Comparison of ENCODE assay signal across 8 cellular contexts in the genomic region with DNA sequence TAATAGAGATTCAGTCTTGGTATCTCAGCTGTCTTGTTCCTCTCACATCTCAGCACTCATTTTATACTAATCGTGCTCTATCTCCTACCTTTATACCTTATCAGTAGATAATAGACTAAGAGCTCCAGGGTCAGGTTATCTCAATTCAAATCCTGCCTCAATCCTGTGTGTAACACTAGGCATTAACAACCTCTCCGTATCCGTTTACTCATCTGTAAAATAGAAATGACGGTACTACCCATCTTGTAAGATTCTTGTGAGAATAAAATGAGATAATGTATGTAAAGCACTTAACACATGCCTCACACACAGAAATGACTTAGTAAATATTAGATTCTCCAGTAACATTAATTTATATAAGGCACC. TPM values are rescaled to one million over a fixed set of nuclear protein-coding genes. Genes with fewer than 3 reads are reported as not detected.
DNase-seq lines count a peak whose midpoint lies in the region; ATAC-seq and TF ChIP-seq lines count a peak whose summit lies in the region.

No MANE protein-coding gene starts in this region.

- no peaks in the 10 kb centered on the region for H3K27me3 ChIP-seq in sigmoid colon

- TF ChIP-seq POLR2A in sigmoid colon (IDR thresholded peaks at IDR 0.05) = no peak
- TF ChIP-seq POLR2A in erythroblast (IDR thresholded peaks at IDR 0.05; ENCODE audit: low read length) = no peak

- peaks cover 0 to 22% (median 18%) of the 10 kb centered on the region in 4 donors for H3K4me1 ChIP-seq in sigmoid colon

- H3K27ac ChIP-seq in epithelial cell of prostate = peak overlapping the region; percentile 70
- H3K27ac ChIP-seq in sigmoid colon = peak overlapping the region; percentile 90 to 95 (median 93)

- WGBS in sigmoid colon, 2 donors = 19 to 54% methylated on average over 4 of the region's 4 CpGs

- H3K9me3 ChIP-seq in sigmoid colon = no peaks in the 10 kb centered on the region

- ATAC-seq in GM18873 (IDR thresholded peaks at IDR 0.05; ENCODE audit: low FRiP score, unreplicated experiment) = peak; percentile 14
- ATAC-seq in HG03457 (IDR thresholded peaks at IDR 0.05; ENCODE audit: unreplicated experiment) = no peak

- intact Hi-C loops in sigmoid colon (cut with DNase I) = loop anchor here (2.0 kb wide), 2 partner anchors 14 to 72 kb away; partner anchors contain the start of genes ECD, FAM149B1 and NUDT13

- peak overlapping the region; percentile 61 to 88 (median 75) for H3K4me3 ChIP-seq in sigmoid colon

- no peaks in the 10 kb centered on the region for H3K36me3 ChIP-seq in sigmoid colon

- TF ChIP-seq EP300 in sigmoid colon (IDR thresholded peaks at IDR 0.05) = no peak

- DNase-seq in NCI-H82 treated with DMSO at 0.1 percent for 48 hours (lab: John Stamatoyannopoulos, UW; ENCODE audit: unreplicated experiment) (peak; percentile 44), epithelial cell of prostate (ENCODE audit: low read depth, low spot score) (no peak), sigmoid colon (no peak), erythroblast (lab: John Stamatoyannopoulos, UW) (no peak), CD1c-positive myeloid dendritic cell (ENCODE audit: extremely low spot score) (no peak)
- no peak for DNase-seq in activated effector memory CD4-positive, alpha-beta T cell treated with Interleukin-2 at 50 U/mL for 16 hours

- TF ChIP-seq CTCF in sigmoid colon (IDR thresholded peaks at IDR 0.05) = no peak

RNA-seq across cellular contexts. Expression of gene P4HA1, which starts 0.6 kb away (rescaled TPM):
- total RNA-seq in sigmoid colon = 10 to 100 TPM; 15.2 to 25.0 (median 20.0) TPM
- 10 to 100 TPM in 2 of 3 donors, 1 to 10 TPM in 1; 4.2 to 15.1 (median 11.1) TPM for polyA plus RNA-seq in sigmoid colon

RNA-seq across cellular contexts. Expression of gene NUDT13, which starts 13.0 kb away (rescaled TPM):
- total RNA-seq in sigmoid colon = 1 to 10 TPM; 2.1 to 5.4 (median 2.9) TPM
- 1 to 10 TPM; 1.8 to 2.4 (median 1.9) TPM for polyA plus RNA-seq in sigmoid colon
